In genomic region chr4:153962311-153963039, GRCh38 we compare ENCODE assay signal across 1 cellular context.
TF ChIP-seq lines count a peak whose summit lies in the region.

No MANE protein-coding gene starts in this region.

TF ChIP-seq in SK-N-SH, 30 proteins besides CTCF, POLR2A, EP300 and RAD21 (continued from another document):
- no peak for TF ChIP-seq MAX (IDR thresholded peaks at IDR 0.05; ENCODE audit: low read depth)
